ENCODE assay signal across 17 cellular contexts in genomic region chr17:6626616-6627015, GRCh38. TPM values are rescaled to one million over a fixed set of nuclear protein-coding genes. Genes with fewer than 3 reads are reported as not detected.
DNase-seq lines count a peak whose midpoint lies in the region; ATAC-seq, FAIRE-seq and TF ChIP-seq lines count a peak whose summit lies in the region.
"Had no signal": no experiment of that assay in that cellular context is flagged by ENCODE, and none has a peak within 500 bp of the region (broad histone marks: within the 10 kb centered on the region; RNA-seq: fewer than 3 reads in every experiment).

No MANE protein-coding gene starts in this region.

- H3K4me1 ChIP-seq in astrocyte (ENCODE audit: insufficient read depth, low read length) (peaks cover 16% of the 10 kb centered on the region), skeletal muscle satellite cell (ENCODE audit: control insufficient read depth, insufficient read depth, low read length) (peaks cover 22% of the 10 kb centered on the region)

- H3K27ac ChIP-seq in astrocyte (ENCODE audit: low read depth, low read length), result no peak overlapping the region
- H3K27ac ChIP-seq: GM23248, HL-60 had no signal

- H3K36me3 ChIP-seq in astrocyte (ENCODE audit: insufficient read depth, low read length) (peaks cover 19% of the 10 kb centered on the region), skeletal muscle satellite cell (ENCODE audit: insufficient read depth, low read length) (peaks cover 65% of the 10 kb centered on the region)

- CTCF ChIA-PET in Calu3 (lab: Charles Lee), result interaction anchor here (0.6 kb wide), 1 partner anchor 71 kb away, joined by 4 read pairs; no protein-coding TSS in a partner anchor

- FAIRE-seq in astrocyte (lab: Jason Lieb, UNC), result no peak
- FAIRE-seq: GM12878, GM18507, K562 had no signal

- H3K27ac Mint-ChIP-seq in Calu3 (ENCODE audit: unreplicated experiment) (peak overlapping the region; percentile 51), HFFc6 (peak overlapping the region; percentile 68), astrocyte (ENCODE audit: unreplicated experiment) (peak overlapping the region; percentile 15)
- H3K27ac Mint-ChIP-seq: CD8-positive, alpha-beta T cell had no signal

- no peaks in the 10 kb centered on the region for H3K27me3 ChIP-seq in astrocyte (ENCODE audit: insufficient read depth, low read length)
- H3K27me3 ChIP-seq in skeletal muscle satellite cell (ENCODE audit: control insufficient read depth, insufficient read depth, low read length), result no peaks in the 10 kb centered on the region

- no peaks in the 10 kb centered on the region for H3K9me3 Mint-ChIP-seq in Calu3 (ENCODE audit: low read depth, unreplicated experiment)
- no peaks in the 10 kb centered on the region for H3K9me3 Mint-ChIP-seq in HFFc6
- H3K9me3 Mint-ChIP-seq in astrocyte (ENCODE audit: unreplicated experiment), result no peaks in the 10 kb centered on the region
- H3K9me3 Mint-ChIP-seq: CD14-positive monocyte; CD8-positive, alpha-beta T cell had no signal

- no peak for ATAC-seq in HG02973 (IDR thresholded peaks at IDR 0.05; ENCODE audit: unreplicated experiment)
- ATAC-seq: CD8-positive, alpha-beta T cell; GM12878; K562 had no signal

- no TSS peak for BruUV-seq in Calu3 (replicated peaks; lab: Mats Ljungman, UMichigan)

- DNase-seq in Calu3, result no peak
- no peak for DNase-seq in HFFc6
- DNase-seq in astrocyte (ENCODE audit: low read depth), result no peak
- no peak for DNase-seq in NCI-H2196 (lab: John Stamatoyannopoulos, UW; ENCODE audit: unreplicated experiment)
- no peak for DNase-seq in activated naive CD4-positive, alpha-beta T cell treated with anti-CD3 and anti-CD28 coated beads, Interleukin-2, amount 50 U/mL, for 16 hours
- DNase-seq: CD8-positive, alpha-beta T cell; COR-L47; DND-41; Karpas-422 had no signal

- intact Hi-C loops in Calu3 (cut with micrococcal nuclease; ENCODE audit: unreplicated experiment), result no loop called here

- peaks cover 19% of the 10 kb centered on the region for H3K79me2 ChIP-seq in astrocyte (ENCODE audit: insufficient read depth, low read length)

- peaks cover 10% of the 10 kb centered on the region for H3K36me3 Mint-ChIP-seq in Calu3 (ENCODE audit: insufficient read depth, unreplicated experiment)
- peaks cover 39% of the 10 kb centered on the region for H3K36me3 Mint-ChIP-seq in HFFc6 (ENCODE audit: low read depth)
- peaks cover 13% of the 10 kb centered on the region for H3K36me3 Mint-ChIP-seq in astrocyte (ENCODE audit: low read depth, unreplicated experiment)

- H3K9me3 ChIP-seq in astrocyte (ENCODE audit: insufficient read depth, low read depth, low read length) (no peaks in the 10 kb centered on the region), skeletal muscle satellite cell (replicated peaks; ENCODE audit: low read length) (no peaks in the 10 kb centered on the region)

- no peak overlapping the region for H3K4me3 Mint-ChIP-seq in Calu3 (ENCODE audit: low read depth, unreplicated experiment)
- peak overlapping the region; percentile 49 for H3K4me3 Mint-ChIP-seq in HFFc6
- no peak overlapping the region for H3K4me3 Mint-ChIP-seq in astrocyte (ENCODE audit: unreplicated experiment)
- H3K4me3 Mint-ChIP-seq: CD14-positive monocyte; CD8-positive, alpha-beta T cell had no signal

- no peak overlapping the region for H2AFZ ChIP-seq in astrocyte (ENCODE audit: low read depth, low read length)
- H2AFZ ChIP-seq: GM23248 had no signal

- H3K27me3 Mint-ChIP-seq in Calu3 (ENCODE audit: unreplicated experiment), result no peaks in the 10 kb centered on the region
- no peaks in the 10 kb centered on the region; the same call in 1 of the 2 replicates for H3K27me3 Mint-ChIP-seq in HFFc6 (ENCODE audit: insufficient read depth)
- H3K27me3 Mint-ChIP-seq in astrocyte (ENCODE audit: low read depth, unreplicated experiment), result no peaks in the 10 kb centered on the region

- peak overlapping the region; percentile 33 for H3K4me2 ChIP-seq in astrocyte (ENCODE audit: low read length)
- peak overlapping the region; percentile 42 for H3K4me2 ChIP-seq in skeletal muscle satellite cell (ENCODE audit: low read length)

- peaks cover 13% of the 10 kb centered on the region for H3K4me1 Mint-ChIP-seq in Calu3 (ENCODE audit: low read depth, unreplicated experiment)
- peaks cover 42% of the 10 kb centered on the region for H3K4me1 Mint-ChIP-seq in HFFc6 (ENCODE audit: low read depth)
- H3K4me1 Mint-ChIP-seq in astrocyte (ENCODE audit: low read depth, unreplicated experiment), result peaks cover 6% of the 10 kb centered on the region
- H3K4me1 Mint-ChIP-seq: CD14-positive monocyte had no signal

- no peak overlapping the region for H3K4me3 ChIP-seq in astrocyte (ENCODE audit: insufficient read depth, low read depth, low read length)
- no peak overlapping the region for H3K4me3 ChIP-seq in skeletal muscle satellite cell (ENCODE audit: low read length)
- H3K4me3 ChIP-seq: GM12878, GM23248, K562 had no signal

- H4K20me1 ChIP-seq in astrocyte (ENCODE audit: insufficient read depth, low read length), result peaks cover 35% of the 10 kb centered on the region

- H3K9ac ChIP-seq in astrocyte (ENCODE audit: low read length), result no peak overlapping the region
- H3K9ac ChIP-seq in skeletal muscle satellite cell (ENCODE audit: low read depth, low read length), result no peak overlapping the region
- H3K9ac ChIP-seq: GM23248 had no signal

- TF ChIP-seq CTCF in Calu3 (IDR thresholded peaks at IDR 0.05; ENCODE audit: unreplicated experiment) (no peak), HFFc6 (IDR thresholded peaks at IDR 0.05) (no peak), astrocyte (IDR thresholded peaks at IDR 0.05; ENCODE audit: insufficient read depth, low read depth, low read length) (no peak)

RNA-seq across cellular contexts. Expression of gene KIAA0753, which starts 13.9 kb away (rescaled TPM):
- total RNA-seq in Calu3 (2022), result 19.8 and 25.9 TPM in 2 replicates
- 10 to 100 TPM; 15.1 to 17.8 (median 16.4) TPM for total RNA-seq in HFFc6 (2021; fragmentation: NEBNext Ultra II Directional; extraction: Animal tissue kit (Norgen Biotek cat#: 25700))
- 23.3 and 25.4 TPM in 2 replicates for total RNA-seq in astrocyte
- 10.7 and 16.2 TPM in 2 replicates for total RNA-seq in skeletal muscle satellite cell (2012; rRNA removed)

RNA-seq across cellular contexts. Expression of gene TXNDC17, which starts 14.2 kb away (rescaled TPM):
- total RNA-seq in Calu3 (2022) (95.2 and 105 TPM in 2 replicates), astrocyte (141 and 158 TPM in 2 replicates)
- total RNA-seq in HFFc6 (2021; fragmentation: NEBNext Ultra II Directional; extraction: Animal tissue kit (Norgen Biotek cat#: 25700)), result 100 to 1,000 TPM; 115 to 154 (median 139) TPM
- 159 and 173 TPM in 2 replicates for total RNA-seq in skeletal muscle satellite cell (2012; rRNA removed)

RNA-seq across cellular contexts. Expression of gene MED31, which starts 24.8 kb away (rescaled TPM):
- total RNA-seq in Calu3 (2022), result 15.1 and 19.9 TPM in 2 replicates
- total RNA-seq in HFFc6 (2021; fragmentation: NEBNext Ultra II Directional; extraction: Animal tissue kit (Norgen Biotek cat#: 25700)), result 10 to 100 TPM; 19.5 to 23.9 (median 20.0) TPM
- 21.0 and 22.8 TPM in 2 replicates for total RNA-seq in astrocyte
- total RNA-seq in skeletal muscle satellite cell (2012; rRNA removed), result 8.6 and 8.7 TPM in 2 replicates

RNA-seq across cellular contexts. Expression of gene C17orf100, which starts 24.9 kb away (rescaled TPM):
- total RNA-seq in Calu3 (2022) (1.8 and 3.1 TPM in 2 replicates), astrocyte (3.1 and 4.1 TPM in 2 replicates)
- 1 to 10 TPM; 1.0 to 1.7 (median 1.3) TPM for total RNA-seq in HFFc6 (2021; fragmentation: NEBNext Ultra II Directional; extraction: Animal tissue kit (Norgen Biotek cat#: 25700))
- total RNA-seq in skeletal muscle satellite cell (2012; rRNA removed), result 0.44 and 0.76 TPM in 2 replicates

Comparison
In these comparisons a context has a peak if more than half of its experiments do, and no peak if none do; other contexts are left out.
1. H3K27ac Mint-ChIP-seq: peak in every context shown above with its lines; median percentile 68 in HFFc6; 51 in Calu3; 15 in astrocyte.